In the genomic region with DNA sequence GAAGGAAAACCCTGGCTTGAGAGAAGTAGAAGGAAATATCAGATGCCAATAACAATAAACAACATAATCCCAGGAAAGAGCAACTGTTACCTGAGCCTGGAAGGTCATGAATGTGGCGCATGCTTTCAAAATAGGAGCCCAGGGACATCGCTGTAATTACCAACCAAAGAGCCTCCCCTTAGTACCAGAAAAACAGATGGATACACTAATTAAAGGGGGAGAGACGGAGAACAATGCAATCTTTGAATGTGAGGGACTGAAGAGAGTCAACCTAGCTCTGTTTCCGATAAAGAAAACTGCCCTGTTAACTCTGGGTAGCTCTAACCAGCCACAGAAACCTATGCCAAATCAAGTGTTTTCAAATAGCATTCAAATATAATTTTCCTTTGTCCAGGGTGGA, we compare ENCODE assay signal across 25 cellular contexts.
DNase-seq lines count a peak whose midpoint lies in the region; ATAC-seq and TF ChIP-seq lines count a peak whose summit lies in the region.
"Had no signal": no experiment of that assay in that cellular context is flagged by ENCODE, and none has a peak within 500 bp of the region (broad histone marks: within the 10 kb centered on the region; RNA-seq: fewer than 3 reads in every experiment).

No MANE protein-coding gene starts in this region.

- TF ChIP-seq CTCF in brain (conservative IDR thresholded peaks at IDR 0.05) (no peak), neural crest cell (conservative IDR thresholded peaks at IDR 0.05) (no peak), MCF 10A (IDR thresholded peaks at IDR 0.05; ENCODE audit: unreplicated experiment) (no peak)

- H3K4me3 Mint-ChIP-seq in brain (peak overlapping the region in 3 of 5 experiments; percentile 34 to 67 (median 65)), neural crest cell (peak overlapping the region; percentile 8), MCF 10A (ENCODE audit: unreplicated experiment) (no peak overlapping the region)
- H3K4me3 Mint-ChIP-seq: activated CD4-positive, alpha-beta T cell treated with anti-CD3 and anti-CD28 coated beads, Interleukin-2, amount 10 ng/mL, durations not matched to agents 24 days and 14 days; natural killer cell treated with Interleukin-12 subunit alpha and Interleukin-12 subunit beta and Interleukin-15 and Interleukin-18, amount 100 ng/mL, for 72 hours had no signal

- BruUV-seq in MCF 10A (replicated peaks; lab: Mats Ljungman, UMichigan) = no TSS peak

- CTCF ChIA-PET in MCF 10A (lab: Yijun Ruan, JAX) = interaction anchor here (0.6 kb wide), 1 partner anchor 271 kb away, joined by 4 read pairs; no protein-coding TSS in a partner anchor

- no peaks in the 10 kb centered on the region for H3K36me3 Mint-ChIP-seq in brain
- no peaks in the 10 kb centered on the region for H3K36me3 Mint-ChIP-seq in neural crest cell (ENCODE audit: low read depth)
- no peaks in the 10 kb centered on the region for H3K36me3 Mint-ChIP-seq in MCF 10A (ENCODE audit: insufficient read depth, unreplicated experiment)
- H3K36me3 Mint-ChIP-seq: natural killer cell treated with Interleukin-12 subunit alpha and Interleukin-12 subunit beta and Interleukin-15 and Interleukin-18, amount 100 ng/mL, for 72 hours had no signal

- POLR2A ChIA-PET in MCF 10A (lab: Yijun Ruan, JAX) = no interaction called here

- peaks cover 17% of the 10 kb centered on the region for H3K4me1 Mint-ChIP-seq in brain
- H3K4me1 Mint-ChIP-seq in neural crest cell = peaks cover 20% of the 10 kb centered on the region
- H3K4me1 Mint-ChIP-seq in MCF 10A (ENCODE audit: insufficient read depth, unreplicated experiment) = no peaks in the 10 kb centered on the region
- H3K4me1 Mint-ChIP-seq: activated CD4-positive, alpha-beta T cell treated with anti-CD3 and anti-CD28 coated beads, Interleukin-2, amount 10 ng/mL, durations not matched to agents 24 days and 14 days had no signal

- H3K27me3 Mint-ChIP-seq in brain (no peaks in the 10 kb centered on the region), neural crest cell (ENCODE audit: low read depth) (no peaks in the 10 kb centered on the region), MCF 10A (ENCODE audit: insufficient read depth, unreplicated experiment) (peaks cover 48% of the 10 kb centered on the region)
- H3K27me3 Mint-ChIP-seq: activated CD4-positive, alpha-beta T cell treated with anti-CD3 and anti-CD28 coated beads, Interleukin-2, amount 10 ng/mL, durations not matched to agents 24 days and 14 days had no signal

- DNase-seq in NCI-H1105 (lab: John Stamatoyannopoulos, UW) = peak; percentile 5
- DNase-seq in NCI-H2227 treated with DMSO at 0.1 percent for 48 hours (lab: John Stamatoyannopoulos, UW) = peak; percentile 59
- no peak for DNase-seq in neural crest cell (ENCODE audit: low read depth, low spot score)
- no peak for DNase-seq in DMS 273 treated with DMSO at 0.1 percent for 48 hours (lab: John Stamatoyannopoulos, UW)
- DNase-seq in MCF 10A (ENCODE audit: unreplicated experiment) = no peak
- DNase-seq: activated CD4-positive, alpha-beta T cell treated with anti-CD3 and anti-CD28 coated beads, Interleukin-2, amount 10 ng/mL, durations not matched to agents 24 days and 14 days; activated gamma-delta T cell; activated T-cell treated with anti-CD3 and anti-CD28 coated beads, Interleukin-2, amount 50 U/mL, for 1 hour; Caco-2; cerebellar nuclear complex; dorsolateral prefrontal cortex; heart left ventricle; lower lobe of right lung; NCI-H1092 treated with DMSO at 0.1 percent for 48 hours; NCI-H345; right cardiac atrium; Right ventricle myocardium superior; stimulated activated CD4-positive, alpha-beta T cell treated with anti-CD3 and anti-CD28 coated beads, Interleukin-2, amount 100 ng/mL, for 48 hours; T1000; upper lobe of left lung; WERI-Rb-1 had no signal

- peak overlapping the region; percentile 19 to 81 (median 51) for H3K27ac Mint-ChIP-seq in brain
- H3K27ac Mint-ChIP-seq in neural crest cell (ENCODE audit: unreplicated experiment) = peak overlapping the region; percentile 69
- no peak overlapping the region for H3K27ac Mint-ChIP-seq in MCF 10A (ENCODE audit: low read depth, unreplicated experiment)
- H3K27ac Mint-ChIP-seq: activated CD4-positive, alpha-beta T cell treated with anti-CD3 and anti-CD28 coated beads, Interleukin-2, amount 10 ng/mL, durations not matched to agents 24 days and 14 days; natural killer cell treated with Interleukin-12 subunit alpha and Interleukin-12 subunit beta and Interleukin-15 and Interleukin-18, amount 100 ng/mL, for 72 hours had no signal

- intact Hi-C loops in MCF 10A (cut with micrococcal nuclease) = no loop called here

- ATAC-seq in GM19035 (IDR thresholded peaks at IDR 0.05; ENCODE audit: unreplicated experiment) = no peak
- no peak for ATAC-seq in HG03139 (IDR thresholded peaks at IDR 0.05; ENCODE audit: unreplicated experiment)
- ATAC-seq: heart left ventricle; lower lobe of right lung; natural killer cell treated with Interleukin-12 subunit alpha and Interleukin-12 subunit beta and Interleukin-15 and Interleukin-18, amount 100 ng/mL, for 72 hours; right cardiac atrium had no signal

- H3K9me3 Mint-ChIP-seq in brain = no peaks in the 10 kb centered on the region
- H3K9me3 Mint-ChIP-seq in neural crest cell = no peaks in the 10 kb centered on the region
- H3K9me3 Mint-ChIP-seq in MCF 10A (ENCODE audit: unreplicated experiment) = no peaks in the 10 kb centered on the region
- H3K9me3 Mint-ChIP-seq: activated CD4-positive, alpha-beta T cell treated with anti-CD3 and anti-CD28 coated beads, Interleukin-2, amount 10 ng/mL, durations not matched to agents 24 days and 14 days; natural killer cell treated with Interleukin-12 subunit alpha and Interleukin-12 subunit beta and Interleukin-15 and Interleukin-18, amount 100 ng/mL, for 72 hours had no signal

Comparison
In these comparisons a context has a peak if more than half of its experiments do, and no peak if none do; other contexts are left out.
1. DNase-seq: peak in NCI-H1105 (single experiment) and NCI-H2227 treated with DMSO at 0.1 percent for 48 hours (single experiment); none in neural crest cell (single experiment), DMS 273 treated with DMSO at 0.1 percent for 48 hours (single experiment) and MCF 10A (single experiment).